Comparison of ENCODE assay signal across 19 cellular contexts in genomic region chr2:209471037-209471436, GRCh38. TPM values are rescaled to one million over a fixed set of nuclear protein-coding genes. Genes with fewer than 3 reads are reported as not detected.
DNase-seq lines count a peak whose midpoint lies in the region; ATAC-seq and TF ChIP-seq lines count a peak whose summit lies in the region.
"Had no signal": no experiment of that assay in that cellular context is flagged by ENCODE, and none has a peak within 500 bp of the region (broad histone marks: within the 10 kb centered on the region; RNA-seq: fewer than 3 reads in every experiment).

No MANE protein-coding gene starts in this region.

- POLR2A ChIA-PET in activated CD8-positive, alpha-beta T cell treated with anti-CD3 and anti-CD28 coated beads for 36 hours (lab: Charles Lee): no interaction called here

- no peak for ATAC-seq in activated CD8-positive, alpha-beta T cell treated with anti-CD3 and anti-CD28 coated beads for 36 hours
- ATAC-seq in activated T-helper 17 cell treated with anti-CD3 and anti-CD28 coated beads, Interleukin-2, amount 50 U/mL, for 72 hours (replicated peaks): no peak
- ATAC-seq: esophagus mucosa, left lobe of liver, pancreas had no signal

- no peak overlapping the region for H3K4me3 Mint-ChIP-seq in activated CD8-positive, alpha-beta T cell treated with anti-CD3 and anti-CD28 coated beads for 36 hours
- no peak overlapping the region for H3K4me3 Mint-ChIP-seq in activated T-helper 17 cell treated with anti-CD3 and anti-CD28 coated beads, Interleukin-2, amount 50 U/mL, for 72 hours

- intact Hi-C loops in activated CD8-positive, alpha-beta T cell treated with anti-CD3 and anti-CD28 coated beads for 36 hours (cut with micrococcal nuclease): no loop called here

- H3K27ac Mint-ChIP-seq in activated CD8-positive, alpha-beta T cell treated with anti-CD3 and anti-CD28 coated beads for 36 hours: no peak overlapping the region
- H3K27ac Mint-ChIP-seq in activated T-helper 17 cell treated with anti-CD3 and anti-CD28 coated beads, Interleukin-2, amount 50 U/mL, for 72 hours: no peak overlapping the region

- H3K36me3 Mint-ChIP-seq in activated CD8-positive, alpha-beta T cell treated with anti-CD3 and anti-CD28 coated beads for 36 hours (ENCODE audit: low read depth): no peaks in the 10 kb centered on the region
- H3K36me3 Mint-ChIP-seq in activated T-helper 17 cell treated with anti-CD3 and anti-CD28 coated beads, Interleukin-2, amount 50 U/mL, for 72 hours (ENCODE audit: low read depth): no peaks in the 10 kb centered on the region

- CTCF ChIA-PET in activated CD8-positive, alpha-beta T cell treated with anti-CD3 and anti-CD28 coated beads for 36 hours (lab: Charles Lee): no interaction called here

- no peak for TF ChIP-seq CTCF in activated CD8-positive, alpha-beta T cell treated with anti-CD3 and anti-CD28 coated beads for 36 hours (IDR thresholded peaks at IDR 0.05)

- H3K4me1 Mint-ChIP-seq in activated CD8-positive, alpha-beta T cell treated with anti-CD3 and anti-CD28 coated beads for 36 hours (ENCODE audit: low read depth): no peaks in the 10 kb centered on the region
- H3K4me1 Mint-ChIP-seq in activated T-helper 17 cell treated with anti-CD3 and anti-CD28 coated beads, Interleukin-2, amount 50 U/mL, for 72 hours: no peaks in the 10 kb centered on the region

- no peaks in the 10 kb centered on the region for H3K27me3 Mint-ChIP-seq in activated CD8-positive, alpha-beta T cell treated with anti-CD3 and anti-CD28 coated beads for 36 hours
- no peaks in the 10 kb centered on the region for H3K27me3 Mint-ChIP-seq in activated T-helper 17 cell treated with anti-CD3 and anti-CD28 coated beads, Interleukin-2, amount 50 U/mL, for 72 hours

- peak; percentile 23 for DNase-seq in A172 (ENCODE audit: low spot score)
- DNase-seq in HT1080 (ENCODE audit: low read depth): peak; percentile 56
- DNase-seq in astrocyte of the hippocampus (ENCODE audit: low read depth, low spot score): peak; percentile 44
- DNase-seq in glomerular visceral epithelial cell (ENCODE audit: extremely low spot score): peak; percentile 6
- DNase-seq in activated CD8-positive, alpha-beta T cell treated with anti-CD3 and anti-CD28 coated beads for 36 hours: no peak
- no peak for DNase-seq in NCI-H146 treated with DMSO at 0.1 percent for 48 hours (lab: John Stamatoyannopoulos, UW; ENCODE audit: unreplicated experiment)
- DNase-seq in stimulated activated CD4-positive, alpha-beta T cell treated with anti-CD3 and anti-CD28 coated beads, Interleukin-2, amount 100 ng/mL, for 48 hours: no peak
- DNase-seq: adrenal gland; Caco-2; NCI-H1694 treated with DMSO at 0.1 percent for 48 hours; NCI-H510A; pancreas; PC-9; spleen; stimulated activated naive CD4-positive, alpha-beta T cell treated with Interleukin-2 at 50 U/mL for 16 hours; upper lobe of left lung had no signal

- H3K9me3 Mint-ChIP-seq in activated CD8-positive, alpha-beta T cell treated with anti-CD3 and anti-CD28 coated beads for 36 hours: no peaks in the 10 kb centered on the region
- peaks cover 6% of the 10 kb centered on the region for H3K9me3 Mint-ChIP-seq in activated T-helper 17 cell treated with anti-CD3 and anti-CD28 coated beads, Interleukin-2, amount 50 U/mL, for 72 hours

RNA-seq across cellular contexts. Expression of gene MAP2, which starts 47.2 kb away (rescaled TPM):
- 2.1 and 4.3 TPM in 2 replicates for total RNA-seq in A172 (2014; rRNA removed; shearing (Covaris generic))
- total RNA-seq in HT1080 (2014; rRNA removed; shearing (Covaris generic)): 0.77 and 1.5 TPM in 2 replicates
- 0.34 and 0.48 TPM in 2 replicates for polyA plus RNA-seq in HT1080 (2015; cell fraction: cytosol; rRNA removed)
- polyA plus RNA-seq in HT1080 (2015; cell fraction: nucleus; rRNA removed): 0.68 and 1.9 TPM in 2 replicates
- not detected for total RNA-seq in activated CD8-positive, alpha-beta T cell treated with anti-CD3 and anti-CD28 coated beads for 36 hours
- under 1 TPM; 0.24 to 0.26 TPM for total RNA-seq in activated T-helper 17 cell treated with anti-CD3 and anti-CD28 coated beads, Interleukin-2, amount 50 U/mL, for 72 hours

Comparison
In these comparisons a context has a peak if more than half of its experiments do, and no peak if none do; other contexts are left out.
1. DNase-seq: peak in A172 (single experiment), HT1080 (single experiment), astrocyte of the hippocampus (single experiment) and glomerular visceral epithelial cell (single experiment); none in activated CD8-positive, alpha-beta T cell treated with anti-CD3 and anti-CD28 coated beads for 36 hours (single experiment), NCI-H146 treated with DMSO at 0.1 percent for 48 hours (single experiment) and stimulated activated CD4-positive, alpha-beta T cell treated with anti-CD3 and anti-CD28 coated beads, Interleukin-2, amount 100 ng/mL, for 48 hours (0 of 2).